In the genomic region with DNA sequence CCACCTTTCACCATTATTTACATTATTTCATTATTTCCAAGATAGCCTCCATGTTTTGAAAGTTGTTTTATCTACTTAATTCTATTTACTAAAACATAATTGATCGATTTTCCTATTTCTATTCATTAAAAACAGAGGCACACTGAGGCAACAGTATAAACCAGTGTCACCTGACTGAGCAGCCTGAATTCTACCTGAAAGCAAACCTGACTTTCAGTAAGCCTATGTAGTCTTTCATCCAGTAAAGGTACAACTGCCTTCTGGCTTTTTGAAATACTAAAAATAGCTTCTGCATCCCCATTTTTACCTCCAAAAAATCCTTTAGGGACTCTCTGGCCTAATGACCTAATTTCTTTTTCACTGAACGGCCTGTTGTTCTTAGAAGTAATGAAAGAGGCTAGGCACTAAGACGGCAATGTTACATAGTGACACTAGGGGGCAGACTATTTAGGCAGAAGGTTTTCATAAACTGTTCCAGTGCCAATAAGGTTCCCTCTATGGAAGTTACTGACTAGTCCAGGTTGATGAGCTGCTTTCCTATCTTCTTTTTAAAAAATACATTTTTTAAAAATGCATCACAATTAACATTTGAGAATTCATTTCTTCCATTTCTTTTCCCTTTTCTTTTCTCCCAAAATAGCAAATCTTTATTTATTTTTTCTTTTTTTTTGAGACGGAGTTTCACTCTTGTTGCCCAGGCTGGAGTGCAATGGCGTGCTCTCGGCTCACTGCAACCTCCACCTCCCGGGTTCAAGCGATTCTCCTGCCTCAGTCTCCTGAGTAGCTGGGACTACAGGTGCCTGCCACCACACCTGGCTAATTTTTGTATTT, we compare ENCODE assay signal across 8 cellular contexts. TPM values are rescaled to one million over a fixed set of nuclear protein-coding genes. Genes with fewer than 3 reads are reported as not detected.
DNase-seq lines count a peak whose midpoint lies in the region; ATAC-seq and TF ChIP-seq lines count a peak whose summit lies in the region.

No MANE protein-coding gene starts in this region.

- TSS peak; percentile 12 for BruUV-seq in PC-3 (replicated peaks; lab: Mats Ljungman, UMichigan)

- no peaks in the 10 kb centered on the region for H3K79me2 ChIP-seq in PC-3 (ENCODE audit: low read length)

- H2AFZ ChIP-seq in PC-3 (ENCODE audit: low read length), result no peak overlapping the region

- intact Hi-C loops in PC-3 (cut with micrococcal nuclease), result loop anchor here (1.0 kb wide), 1 partner anchor 109 kb away; no protein-coding TSS in a partner anchor
- intact Hi-C loops in right lobe of liver (cut with DNase I), result no loop called here

- POLR2A ChIA-PET in PC-3 (lab: Charles Lee; ENCODE audit: unreplicated experiment), result interaction anchor here (0.7 to 0.9 kb wide), 2 partner anchors 24 to 301 kb away, joined by 3 to 7 read pairs; no protein-coding TSS in a partner anchor

- TF ChIP-seq CTCF in PC-3 (conservative IDR thresholded peaks at IDR 0.05; ENCODE audit: low read depth, low read length) (peak; percentile 93), chondrocyte (IDR thresholded peaks at IDR 0.05) (peak; percentile 92), right lobe of liver (IDR thresholded peaks at IDR 0.05) (peak; percentile 82 to 92 (median 90)), upper lobe of left lung (IDR thresholded peaks at IDR 0.05) (peak; percentile 62 to 85 (median 78))

- H3K27ac ChIP-seq in PC-3 (ENCODE audit: low read length) (no peak overlapping the region), right lobe of liver (no peak overlapping the region), upper lobe of left lung (no peak overlapping the region)

- H3K27me3 ChIP-seq in PC-3 (ENCODE audit: low read length) (no peaks in the 10 kb centered on the region), right lobe of liver (no peaks in the 10 kb centered on the region), upper lobe of left lung (no peaks in the 10 kb centered on the region)

- H3K4me3 ChIP-seq in PC-3 (ENCODE audit: low read length), result no peak overlapping the region
- H3K4me3 ChIP-seq in right lobe of liver, result no peak overlapping the region
- H3K4me3 ChIP-seq in upper lobe of left lung, result no peak overlapping the region

- H3K9ac ChIP-seq in PC-3 (ENCODE audit: low read length), result no peak overlapping the region

- no peak for TF ChIP-seq EP300 in upper lobe of left lung (IDR thresholded peaks at IDR 0.05)

- ATAC-seq in PC-3 (peak; percentile 88), right lobe of liver (peak; percentile 90 to 98 (median 94)), upper lobe of left lung (ENCODE audit: low FRiP score in 2 of 2) (peak; percentile 83 to 88), HG02571 (IDR thresholded peaks at IDR 0.05; ENCODE audit: unreplicated experiment) (no peak)

- peaks cover 2% of the 10 kb centered on the region for H3K4me1 Mint-ChIP-seq in activated T-cell treated with anti-CD3 and anti-CD28 coated beads, Interleukin-2, amount 50 U/mL, for 24 hours (ENCODE audit: low read depth)
- no peaks in the 10 kb centered on the region for H3K4me1 Mint-ChIP-seq in chondrocyte (ENCODE audit: low read depth)

- no peaks in the 10 kb centered on the region for H3K9me3 ChIP-seq in PC-3 (ENCODE audit: low read length)
- no peaks in the 10 kb centered on the region for H3K9me3 ChIP-seq in right lobe of liver
- no peaks in the 10 kb centered on the region for H3K9me3 ChIP-seq in upper lobe of left lung

- DNase-seq in activated T-cell treated with anti-CD3 and anti-CD28 coated beads for 4 hours (peak; percentile 7), LHCN-M2 (ENCODE audit: low read depth) (peak; percentile 64), PC-3 (peak; percentile 83), chondrocyte (ENCODE audit: low spot score) (no peak), right lobe of liver (peak in 1 of 3 donors; percentile 29), upper lobe of left lung (no peak)
- DNase-seq in activated T-cell treated with anti-CD3 and anti-CD28 coated beads, Interleukin-2, amount 50 U/mL, for 24 hours, result no peak

- no peak overlapping the region for H3K4me2 ChIP-seq in PC-3 (ENCODE audit: low read length)

- no peaks in the 10 kb centered on the region for H3K27me3 Mint-ChIP-seq in activated T-cell treated with anti-CD3 and anti-CD28 coated beads, Interleukin-2, amount 50 U/mL, for 24 hours
- no peaks in the 10 kb centered on the region for H3K27me3 Mint-ChIP-seq in chondrocyte (ENCODE audit: low read depth)

- no peaks in the 10 kb centered on the region for H3K9me2 ChIP-seq in PC-3 (replicated peaks; ENCODE audit: low read length)

- H3K9me3 Mint-ChIP-seq in activated T-cell treated with anti-CD3 and anti-CD28 coated beads, Interleukin-2, amount 50 U/mL, for 24 hours, result no peaks in the 10 kb centered on the region
- no peaks in the 10 kb centered on the region for H3K9me3 Mint-ChIP-seq in chondrocyte (ENCODE audit: low read depth)

- no peaks in the 10 kb centered on the region for H3F3A ChIP-seq in PC-3 (ENCODE audit: low read length, unreplicated experiment)

- H3K36me3 ChIP-seq in PC-3 (ENCODE audit: low read depth, low read length) (peaks cover 69% of the 10 kb centered on the region), right lobe of liver (peaks cover 0 to 66% (median 18%) of the 10 kb centered on the region in 4 donors), upper lobe of left lung (peaks cover 9 to 90% (median 51%) of the 10 kb centered on the region in 4 donors)

- 44% methylated on average over 8 of the region's 8 CpGs for WGBS in right lobe of liver (ENCODE audit: insufficient coverage, low coverage, low lambda C conversion rate, missing lambda C conversion rate)
- WGBS in upper lobe of left lung, 2 donors, result 64% methylated on average over 8 of the region's 8 CpGs

- H4K20me1 ChIP-seq in PC-3 (ENCODE audit: low read length), result no peaks in the 10 kb centered on the region

- no peak overlapping the region for H3K4me3 Mint-ChIP-seq in activated T-cell treated with anti-CD3 and anti-CD28 coated beads, Interleukin-2, amount 50 U/mL, for 24 hours
- no peak overlapping the region for H3K4me3 Mint-ChIP-seq in chondrocyte (ENCODE audit: unreplicated experiment)

- no peak for TF ChIP-seq POLR2A in right lobe of liver (IDR thresholded peaks at IDR 0.05)
- no peak for TF ChIP-seq POLR2A in upper lobe of left lung (IDR thresholded peaks at IDR 0.05)

- CTCF ChIA-PET in PC-3 (lab: Charles Lee), result interaction anchor here (0.5 to 1.7 kb wide), 5 partner anchors 18 to 108 kb away, joined by 3 to 7 read pairs (median 6); a partner anchor contains a TSS

- no peaks in the 10 kb centered on the region for H3K4me1 ChIP-seq in PC-3 (ENCODE audit: insufficient read depth, low read length)
- peaks cover 0 to 21% (median 0%) of the 10 kb centered on the region in 4 donors for H3K4me1 ChIP-seq in right lobe of liver
- H3K4me1 ChIP-seq in upper lobe of left lung, result peaks cover 0 to 4% (median 2%) of the 10 kb centered on the region in 4 donors

- no peak overlapping the region for H3K27ac Mint-ChIP-seq in activated T-cell treated with anti-CD3 and anti-CD28 coated beads, Interleukin-2, amount 50 U/mL, for 24 hours
- H3K27ac Mint-ChIP-seq in chondrocyte (ENCODE audit: unreplicated experiment), result no peak overlapping the region

- H3K36me3 Mint-ChIP-seq in activated T-cell treated with anti-CD3 and anti-CD28 coated beads, Interleukin-2, amount 50 U/mL, for 24 hours (ENCODE audit: low read depth), result peaks cover 90% of the 10 kb centered on the region
- peaks cover 23% of the 10 kb centered on the region for H3K36me3 Mint-ChIP-seq in chondrocyte (ENCODE audit: low read depth)

RNA-seq across cellular contexts. Expression of a gene that starts 17.5 kb away (rescaled TPM):
- total RNA-seq in LHCN-M2 (2014; rRNA removed) (131 and 137 TPM in 2 replicates), PC-3 (2014; rRNA removed) (171 and 199 TPM in 2 replicates), chondrocyte (106 to 178 TPM (median 111 TPM) in 3 replicates), right lobe of liver (10 to 100 TPM; 40.7 to 68.8 (median 49.8) TPM), upper lobe of left lung (100 to 1,000 TPM in 2 of 6 donors, 10 to 100 TPM in 4; 68.1 to 172 (median 87.3) TPM)
- polyA plus RNA-seq in LHCN-M2 (2012), result 64.3 TPM

RNA-seq across cellular contexts. Expression of a gene that starts 38.2 kb away (rescaled TPM):
- total RNA-seq in LHCN-M2 (2014; rRNA removed), result 13.5 and 14.2 TPM in 2 replicates
- 16.7 TPM for polyA plus RNA-seq in LHCN-M2 (2012)
- total RNA-seq in PC-3 (2014; rRNA removed), result 20.1 and 26.5 TPM in 2 replicates
- total RNA-seq in chondrocyte, result 33.7 to 42.7 TPM (median 36.0 TPM) in 3 replicates
- total RNA-seq in right lobe of liver, result 10 to 100 TPM; 20.6 to 31.8 (median 24.1) TPM
- total RNA-seq in upper lobe of left lung, result 10 to 100 TPM; 27.7 to 63.9 (median 41.7) TPM

Comparison
In these comparisons a context has a peak if more than half of its experiments do, and no peak if none do; other contexts are left out.
1. DNase-seq: peak in activated T-cell treated with anti-CD3 and anti-CD28 coated beads for 4 hours (single experiment), LHCN-M2 (single experiment) and PC-3 (single experiment); none in activated T-cell treated with anti-CD3 and anti-CD28 coated beads, Interleukin-2, amount 50 U/mL, for 24 hours (single experiment), chondrocyte (single experiment) and upper lobe of left lung (0 of 2).
2. Peak in every context shown above with its lines, with median percentiles within 50 percentile points of each other: CTCF ChIP-seq.